Comparison of ENCODE assay signal across 2 cellular contexts in genomic region chr1:234970371-234970730, GRCh38.
A peak's percentile ranks its signal among the peaks of the same experiment; 100 is the strongest.
TF ChIP-seq lines count a peak whose summit lies in the region.

No MANE protein-coding gene starts in this region.

TF ChIP-seq in HEK293, 187 proteins besides CTCF, POLR2A, EP300 and RAD21 (continued from another document):
- TF ChIP-seq ATF2 (tag by site-specific recombination; IDR thresholded peaks at IDR 0.05; ENCODE audit: low read depth) (0 out of 2 replicates have a peak, but pooled peaks have one; percentile 33), ZNF660 (tag by site-specific recombination; IDR thresholded peaks at IDR 0.05) (0 out of 2 replicates have a peak, but pooled peaks have one; percentile 6), ZBTB21 (tag by site-specific recombination; IDR thresholded peaks at IDR 0.05) (peak; percentile 57), ZNF366 (tag by site-specific recombination; conservative IDR thresholded peaks at IDR 0.05) (peak; percentile 69; the same call in 1 of the 2 replicates), ZNF658 (tag by site-specific recombination; IDR thresholded peaks at IDR 0.05) (no peak), ZFHX2 (tag by site-specific recombination; conservative IDR thresholded peaks at IDR 0.05) (peak; percentile 66)

TF ChIP-seq in WTC11, 78 proteins besides CTCF, POLR2A, EP300 and RAD21 (continued from another document):
- TF ChIP-seq ERG (CRISPR knock-in tag; IDR thresholded peaks at IDR 0.05) (no peak), ELF4 (CRISPR knock-in tag; IDR thresholded peaks at IDR 0.05; ENCODE audit: low read depth) (no peak), E2F4 (CRISPR knock-in tag; IDR thresholded peaks at IDR 0.05; ENCODE audit: borderline replicate concordance, low read depth) (no peak), ZNF281 (CRISPR knock-in tag; IDR thresholded peaks at IDR 0.05) (no peak)
TF ChIP-seq in WTC11: peak in this region for 0.
